Comparison of ENCODE assay signal across 9 cellular contexts in the genomic region with DNA sequence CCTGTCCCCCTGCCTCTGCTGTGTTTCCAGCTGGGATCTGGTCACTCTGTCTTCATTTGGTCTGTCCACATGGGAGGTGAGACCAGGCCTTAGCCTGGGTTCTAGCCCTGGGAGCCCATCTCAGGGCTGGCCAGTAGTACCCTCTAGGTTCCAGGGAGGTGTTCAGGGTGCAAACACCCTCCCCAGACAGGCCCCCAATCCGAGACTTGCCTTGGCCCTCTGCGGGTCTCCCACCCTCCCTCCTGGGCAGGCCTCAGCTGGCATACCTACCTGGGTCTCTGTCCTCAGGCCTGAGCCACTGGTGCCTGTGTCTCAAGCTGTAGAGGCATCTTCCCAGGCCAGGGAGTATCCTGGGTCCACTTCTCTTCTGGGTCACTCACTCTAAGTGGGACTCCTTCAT. TPM values are rescaled to one million over a fixed set of nuclear protein-coding genes. Genes with fewer than 3 reads are reported as not detected.
DNase-seq lines count a peak whose midpoint lies in the region; ATAC-seq and TF ChIP-seq lines count a peak whose summit lies in the region.
"Had no signal": no experiment of that assay in that cellular context is flagged by ENCODE, and none has a peak within 500 bp of the region (broad histone marks: within the 10 kb centered on the region; RNA-seq: fewer than 3 reads in every experiment).

No MANE protein-coding gene starts in this region.

- H3K4me1 ChIP-seq in lower lobe of right lung (peaks cover 12% of the 10 kb centered on the region), transverse colon (peaks cover 4 to 26% (median 23%) of the 10 kb centered on the region in 4 donors)

- peaks cover 14% of the 10 kb centered on the region for H3K27me3 ChIP-seq in lower lobe of right lung (ENCODE audit: low read depth)
- H3K27me3 ChIP-seq in transverse colon, result peaks cover 15% of the 10 kb centered on the region

- DNase-seq in Right ventricle myocardium inferior (ENCODE audit: missing footprints) (peak; percentile 28), left cardiac atrium (no peak), lower lobe of right lung (peak; percentile 37), transverse colon (peak; percentile 7), NCI-H2081 treated with DMSO at 0.1 percent for 48 hours (lab: John Stamatoyannopoulos, UW) (no peak), SKM-1 (lab: John Stamatoyannopoulos, UW; ENCODE audit: unreplicated experiment) (no peak), NCI-H1694 (lab: John Stamatoyannopoulos, UW) (no peak)
- no peak for DNase-seq in activated naive CD4-positive, alpha-beta T cell treated with anti-CD3 and anti-CD28 coated beads, Interleukin-2, amount 50 U/mL, for 72 hours (ENCODE audit: low spot score in 2 of 2)

- peak overlapping the region; percentile 65 to 92 for H3K27ac Mint-ChIP-seq in activated naive CD4-positive, alpha-beta T cell treated with anti-CD3 and anti-CD28 coated beads, Interleukin-2, amount 50 U/mL, for 72 hours

- in situ Hi-C loops in transverse colon (cut with MboI; ENCODE audit: low pct_ligation_motif_present in 1 of 4, low pct_unique_long_range_greater_than_20kb in 1 of 4, low sequenced_read_pairs in 3 of 4), result no loop called here

- no peak for TF ChIP-seq EP300 in transverse colon (IDR thresholded peaks at IDR 0.05; ENCODE audit: low read depth)

- H3K9me3 ChIP-seq in lower lobe of right lung, result no peaks in the 10 kb centered on the region
- no peaks in the 10 kb centered on the region for H3K9me3 ChIP-seq in transverse colon

- H3K36me3 Mint-ChIP-seq in activated naive CD4-positive, alpha-beta T cell treated with anti-CD3 and anti-CD28 coated beads, Interleukin-2, amount 50 U/mL, for 72 hours, result no peaks in the 10 kb centered on the region

- no peaks in the 10 kb centered on the region for H3K9me3 Mint-ChIP-seq in activated naive CD4-positive, alpha-beta T cell treated with anti-CD3 and anti-CD28 coated beads, Interleukin-2, amount 50 U/mL, for 72 hours

- peak overlapping the region; percentile 69 for H3K27ac ChIP-seq in lower lobe of right lung
- peak overlapping the region; percentile 69 to 84 (median 77) for H3K27ac ChIP-seq in transverse colon

- TF ChIP-seq CTCF in lower lobe of right lung (IDR thresholded peaks at IDR 0.05) (no peak), transverse colon (IDR thresholded peaks at IDR 0.05) (no peak)

- WGBS in transverse colon (ENCODE audit: low coverage in 1 of 2), 2 donors, result 100% methylated on average over 1 of the region's 2 CpGs; no CpG with 5 or more reads in 1 of the 2 donors

- ATAC-seq in Right ventricle myocardium inferior (no peak), left cardiac atrium (no peak), lower lobe of right lung (no peak)
- no peak for ATAC-seq in activated naive CD4-positive, alpha-beta T cell treated with anti-CD3 and anti-CD28 coated beads, Interleukin-2, amount 50 U/mL, for 72 hours

- H3K36me3 ChIP-seq in lower lobe of right lung (no peaks in the 10 kb centered on the region), transverse colon (no peaks in the 10 kb centered on the region)

- H3K4me3 ChIP-seq in lower lobe of right lung (peak overlapping the region; percentile 49), transverse colon (peak overlapping the region in 1 of 4 donors; percentile 57)

- intact Hi-C loops in Right ventricle myocardium inferior (cut with DNase I) (no loop called here), left cardiac atrium (cut with DNase I) (no loop called here), lower lobe of right lung (cut with DNase I) (no loop called here), transverse colon (cut with DNase I; ENCODE audit: low total_unique reads) (no loop called here)

- TF ChIP-seq POLR2A in transverse colon (IDR thresholded peaks at IDR 0.05), result no peak

RNA-seq across cellular contexts. Expression of gene SAPCD2, which starts 0.9 kb away (rescaled TPM):
- total RNA-seq in Right ventricle myocardium inferior (0.22 TPM), left cardiac atrium (under 1 TPM; 0.39 to 0.44 TPM), lower lobe of right lung (0.86 TPM), transverse colon (10 to 100 TPM in 1 of 4 donors, 1 to 10 TPM in 2, under 1 TPM in 1; 0.37 to 37.2 (median 3.3) TPM)
- 10 to 100 TPM in 1 of 2 donors, 1 to 10 TPM in 1; 3.5 to 13.3 TPM for total RNA-seq in activated naive CD4-positive, alpha-beta T cell treated with anti-CD3 and anti-CD28 coated beads, Interleukin-2, amount 50 U/mL, for 72 hours

RNA-seq across cellular contexts. Expression of gene UAP1L1, which starts 6.0 kb away (rescaled TPM):
- total RNA-seq in Right ventricle myocardium inferior, result 13.6 TPM
- 10 to 100 TPM; 13.5 to 14.0 TPM for total RNA-seq in left cardiac atrium
- total RNA-seq in activated naive CD4-positive, alpha-beta T cell treated with anti-CD3 and anti-CD28 coated beads, Interleukin-2, amount 50 U/mL, for 72 hours, result 10 to 100 TPM in 1 of 2 donors, 1 to 10 TPM in 1; 7.5 to 28.2 TPM
- total RNA-seq in lower lobe of right lung, result 29.7 TPM
- total RNA-seq in transverse colon, result 10 to 100 TPM in 2 of 4 donors, 1 to 10 TPM in 2; 6.4 to 28.8 (median 11.7) TPM

RNA-seq across cellular contexts. Expression of gene MAN1B1, which starts 15.5 kb away (rescaled TPM):
- total RNA-seq in Right ventricle myocardium inferior (20.4 TPM), left cardiac atrium (10 to 100 TPM; 21.9 to 28.8 TPM), lower lobe of right lung (41.9 TPM), transverse colon (100 to 1,000 TPM in 1 of 4 donors, 10 to 100 TPM in 3; 56.5 to 106 (median 70.0) TPM)
- total RNA-seq in activated naive CD4-positive, alpha-beta T cell treated with anti-CD3 and anti-CD28 coated beads, Interleukin-2, amount 50 U/mL, for 72 hours, result 10 to 100 TPM; 23.8 to 41.4 TPM

RNA-seq across cellular contexts. Expression of gene ENTPD2, which starts 17.4 kb away (rescaled TPM):
- 2.7 TPM for total RNA-seq in Right ventricle myocardium inferior
- 1 to 10 TPM in 1 of 2 donors, under 1 TPM in 1; 0.60 to 2.2 TPM for total RNA-seq in left cardiac atrium
- total RNA-seq in activated naive CD4-positive, alpha-beta T cell treated with anti-CD3 and anti-CD28 coated beads, Interleukin-2, amount 50 U/mL, for 72 hours, result under 1 TPM in 1 of 2 donors, not detected in 1; 0.27 TPM
- total RNA-seq in lower lobe of right lung, result 0.62 TPM
- 10 to 100 TPM in 3 of 4 donors, 1 to 10 TPM in 1; 3.6 to 17.1 (median 14.1) TPM for total RNA-seq in transverse colon
- total RNA-seq: SK-MEL-5 had no signal

RNA-seq across cellular contexts. Expression of gene NPDC1, which starts 25.3 kb away (rescaled TPM):
- total RNA-seq in Right ventricle myocardium inferior (69.0 TPM), left cardiac atrium (10 to 100 TPM; 75.4 to 87.3 TPM), lower lobe of right lung (124 TPM), transverse colon (100 to 1,000 TPM in 2 of 4 donors, 10 to 100 TPM in 2; 58.0 to 972 (median 274) TPM)
- total RNA-seq in activated naive CD4-positive, alpha-beta T cell treated with anti-CD3 and anti-CD28 coated beads, Interleukin-2, amount 50 U/mL, for 72 hours, result 10 to 100 TPM; 29.4 to 34.2 TPM

Comparison
In these comparisons a context has a peak if more than half of its experiments do, and no peak if none do; other contexts are left out.
1. DNase-seq: peak in Right ventricle myocardium inferior (single experiment), lower lobe of right lung (single experiment) and transverse colon (single experiment); none in left cardiac atrium (single experiment), activated naive CD4-positive, alpha-beta T cell treated with anti-CD3 and anti-CD28 coated beads, Interleukin-2, amount 50 U/mL, for 72 hours (0 of 2), NCI-H2081 treated with DMSO at 0.1 percent for 48 hours (single experiment), SKM-1 (single experiment) and NCI-H1694 (single experiment).